ENCODE assay signal across 35 cellular contexts in genomic region chr1:18257775-18258174, GRCh38.
"Had no signal": no experiment of that assay in that cellular context is flagged by ENCODE, and none has a peak within 500 bp of the region (broad histone marks: within the 10 kb centered on the region; RNA-seq: fewer than 3 reads in every experiment).

No MANE protein-coding gene starts in this region.

- H3K36me3 ChIP-seq: MG63 had no signal

- DNase-seq: Kasumi-1, KG1, MG63, MM.1S, MV-4-11, NCI-H1048, NCI-H1092, NCI-H1092 treated with DMSO at 0.1 percent for 48 hours, NCI-H1105, NCI-H1105 treated with DMSO at 0.1 percent for 48 hours, NCI-H1417 treated with DMSO at 0.1 percent for 48 hours, NCI-H1436, NCI-H1436 treated with DMSO at 0.1 percent for 48 hours, NCI-H146, NCI-H1694, NCI-H1694 treated with DMSO at 0.1 percent for 48 hours, NCI-H187, NCI-H187 treated with DMSO at 0.1 percent for 48 hours, NCI-H1930, NCI-H2029, NCI-H2029 treated with DMSO at 0.1 percent for 48 hours, NCI-H2081, NCI-H2081 treated with DMSO at 0.1 percent for 48 hours, NCI-H2107, NCI-H2171, NCI-H2171 treated with DMSO at 0.1 percent for 48 hours, NCI-H2227 treated with DMSO at 0.1 percent for 48 hours, NCI-H226, NCI-H345, NCI-H446, NCI-H446 treated with DMSO at 0.1 percent for 48 hours, NCI-H510A, NCI-H510A treated with DMSO at 0.1 percent for 48 hours, NCI-H524 had no signal

- H3K9ac ChIP-seq: KMS-11 had no signal

- H3K4me2 ChIP-seq: KMS-11 had no signal

- H3K27ac ChIP-seq: KMS-11 had no signal

- H3K9me3 ChIP-seq: MG63 had no signal

- H3K4me3 ChIP-seq: MG63 had no signal
